Comparison of ENCODE assay signal across 8 cellular contexts in genomic region chr3:186930639-186931486, GRCh38. TPM values are rescaled to one million over a fixed set of nuclear protein-coding genes. Genes with fewer than 3 reads are reported as not detected.
A peak's percentile ranks its signal among the peaks of the same experiment; 100 is the strongest.
DNase-seq lines count a peak whose midpoint lies in the region; ATAC-seq and TF ChIP-seq lines count a peak whose summit lies in the region.

No MANE protein-coding gene starts in this region.

- no peak overlapping the region for H2AFZ ChIP-seq in DND-41 (ENCODE audit: low read depth, low read length)

- H3K4me3 ChIP-seq in DND-41 (ENCODE audit: low read depth in 1 of 2, low read length in 2 of 2) (no peak overlapping the region), SJCRH30 (peak overlapping the region; percentile 71), vagina (peak overlapping the region; percentile 77 to 80)

- intact Hi-C loops in cardiac septum (cut with DNase I), result loop anchor here (2.0 to 5.0 kb wide), 6 partner anchors 44 to 256 kb away; partner anchors contain the start of gene EIF4A2
- intact Hi-C loops in vagina (cut with DNase I), result no loop called here

- H3K27me3 ChIP-seq in DND-41 (ENCODE audit: insufficient read depth, low read length, poor library complexity) (peaks cover 33% of the 10 kb centered on the region), SJCRH30 (no peaks in the 10 kb centered on the region; the same call in 1 of the 2 replicates), vagina (no peaks in the 10 kb centered on the region)

- H3K4me3 Mint-ChIP-seq in activated naive CD4-positive, alpha-beta T cell treated with anti-CD3 and anti-CD28 coated beads, Interleukin-2, amount 10 ng/mL, durations not matched to agents 7 days and 5 days, result peak overlapping the region; percentile 83
- H3K4me3 Mint-ChIP-seq in progenitor cell of endocrine pancreas (ENCODE audit: low read depth), result peak overlapping the region; percentile 93

- no peak overlapping the region for H3K27ac ChIP-seq in DND-41 (ENCODE audit: low read length)
- peak overlapping the region; percentile 17; the same call in 1 of the 2 replicates for H3K27ac ChIP-seq in SJCRH30
- peak overlapping the region; percentile 82 for H3K27ac ChIP-seq in vagina

- H3K9ac ChIP-seq in DND-41 (ENCODE audit: low read depth, low read length), result no peak overlapping the region

- H3K4me1 Mint-ChIP-seq in activated naive CD4-positive, alpha-beta T cell treated with anti-CD3 and anti-CD28 coated beads, Interleukin-2, amount 10 ng/mL, durations not matched to agents 7 days and 5 days, result peaks cover 30% of the 10 kb centered on the region
- H3K4me1 Mint-ChIP-seq in progenitor cell of endocrine pancreas (ENCODE audit: low read depth), result peaks cover 18% of the 10 kb centered on the region

- H3K36me3 ChIP-seq in DND-41 (ENCODE audit: insufficient read depth, low read length) (no peaks in the 10 kb centered on the region), SJCRH30 (no peaks in the 10 kb centered on the region), vagina (no peaks in the 10 kb centered on the region)

- peaks cover 4% of the 10 kb centered on the region for H3K27me3 Mint-ChIP-seq in activated naive CD4-positive, alpha-beta T cell treated with anti-CD3 and anti-CD28 coated beads, Interleukin-2, amount 10 ng/mL, durations not matched to agents 7 days and 5 days
- peaks cover 9% of the 10 kb centered on the region for H3K27me3 Mint-ChIP-seq in progenitor cell of endocrine pancreas

- H3K4me2 ChIP-seq in DND-41 (ENCODE audit: insufficient read depth, low read length), result peak overlapping the region; percentile 24; the same call in 1 of the 2 replicates

- peak overlapping the region; percentile 87 for H3K27ac Mint-ChIP-seq in activated naive CD4-positive, alpha-beta T cell treated with anti-CD3 and anti-CD28 coated beads, Interleukin-2, amount 10 ng/mL, durations not matched to agents 7 days and 5 days
- H3K27ac Mint-ChIP-seq in progenitor cell of endocrine pancreas, result peak overlapping the region; percentile 96

- H4K20me1 ChIP-seq in DND-41 (ENCODE audit: insufficient read depth, low read length), result 0 out of 2 replicates have a peak, but pooled peaks cover 2% of the 10 kb centered on the region

- peaks cover 3% of the 10 kb centered on the region for H3K9me3 Mint-ChIP-seq in activated naive CD4-positive, alpha-beta T cell treated with anti-CD3 and anti-CD28 coated beads, Interleukin-2, amount 10 ng/mL, durations not matched to agents 7 days and 5 days
- H3K9me3 Mint-ChIP-seq in progenitor cell of endocrine pancreas (ENCODE audit: low read depth), result peaks cover 3% of the 10 kb centered on the region

- H3K9me3 ChIP-seq in DND-41 (ENCODE audit: insufficient read depth, low read length, severe bottlenecking), result no peaks in the 10 kb centered on the region
- H3K9me3 ChIP-seq in SJCRH30 (replicated peaks), result no peaks in the 10 kb centered on the region
- H3K9me3 ChIP-seq in vagina, result no peaks in the 10 kb centered on the region

- CTCF ChIA-PET in activated naive CD4-positive, alpha-beta T cell treated with anti-CD3 and anti-CD28 coated beads, Interleukin-2, amount 10 ng/mL, durations not matched to agents 7 days and 5 days (lab: Charles Lee), result interaction anchor here (0.7 to 5.5 kb wide), 18 partner anchors 8 to 234 kb away, joined by 3 to 56 read pairs (median 4); no protein-coding TSS in a partner anchor

- TF ChIP-seq POLR2A in vagina (IDR thresholded peaks at IDR 0.05), result no peak

- H3K36me3 Mint-ChIP-seq in activated naive CD4-positive, alpha-beta T cell treated with anti-CD3 and anti-CD28 coated beads, Interleukin-2, amount 10 ng/mL, durations not matched to agents 7 days and 5 days, result peaks cover 34% of the 10 kb centered on the region
- H3K36me3 Mint-ChIP-seq in progenitor cell of endocrine pancreas (ENCODE audit: insufficient read depth), result peaks cover 12% of the 10 kb centered on the region

- no peaks in the 10 kb centered on the region for H3K79me2 ChIP-seq in DND-41 (ENCODE audit: insufficient read depth, low read length)

- H3K4me1 ChIP-seq in DND-41 (ENCODE audit: insufficient read depth, low read length) (peaks cover 8% of the 10 kb centered on the region; the same call in 1 of the 2 replicates), SJCRH30 (no peaks in the 10 kb centered on the region), vagina (peaks cover 27% of the 10 kb centered on the region)

- TF ChIP-seq CTCF in DND-41 (IDR thresholded peaks at IDR 0.05; ENCODE audit: borderline replicate concordance, extremely low read depth, low read length, poor library complexity, severe bottlenecking) (no peak), progenitor cell of endocrine pancreas (IDR thresholded peaks at IDR 0.05; ENCODE audit: unreplicated experiment) (no peak), vagina (IDR thresholded peaks at IDR 0.05) (no peak)

- no peak for DNase-seq in DND-41
- peak; percentile 77 for DNase-seq in HuH-7 (ENCODE audit: low spot score)
- DNase-seq in SJCRH30, result peak; percentile 34 to 50
- DNase-seq in activated naive CD4-positive, alpha-beta T cell treated with anti-CD3 and anti-CD28 coated beads, Interleukin-2, amount 10 ng/mL, durations not matched to agents 7 days and 5 days, result peak; percentile 86
- DNase-seq in cardiac septum (ENCODE audit: low spot score), result peak; percentile 88
- DNase-seq in progenitor cell of endocrine pancreas (ENCODE audit: low spot score, unreplicated experiment), result peak; percentile 56
- DNase-seq in vagina (ENCODE audit: extremely low spot score in 2 of 2), result no peak

- ATAC-seq in DND-41 (ENCODE audit: insufficient read depth, low read depth), result 0 out of 3 replicates have a peak, but pooled peaks have one; percentile 12
- peak; percentile 65 for ATAC-seq in GM21526 (IDR thresholded peaks at IDR 0.05; ENCODE audit: low FRiP score, unreplicated experiment)

RNA-seq across cellular contexts. Expression of gene ST6GAL1, which starts 0.5 kb away (rescaled TPM):
- total RNA-seq in SJCRH30 (2014; rRNA removed; shearing (Covaris generic)), result 2.3 TPM in 2 replicates
- total RNA-seq in cardiac septum, result 61.8 TPM
- 74.0 and 80.7 TPM in 2 replicates for total RNA-seq in progenitor cell of endocrine pancreas
- total RNA-seq in vagina, result 37.8 TPM

Comparison
In these comparisons a context has a peak if more than half of its experiments do, and no peak if none do; other contexts are left out.
1. DNase-seq: peak in HuH-7 (single experiment), SJCRH30 (2 of 2), activated naive CD4-positive, alpha-beta T cell treated with anti-CD3 and anti-CD28 coated beads, Interleukin-2, amount 10 ng/mL, durations not matched to agents 7 days and 5 days (single experiment), cardiac septum (single experiment) and progenitor cell of endocrine pancreas (single experiment); none in DND-41 (single experiment) and vagina (0 of 2).
2. H3K4me3 ChIP-seq: peak in SJCRH30 (single experiment) and vagina (2 of 2); none in DND-41 (0 of 2).
3. RNA of gene ST6GAL1, which starts 0.5 kb away (total RNA-seq): 74.0 to 80.7 TPM in progenitor cell of endocrine pancreas, 61.8 TPM in cardiac septum (single experiment) and 37.8 TPM in vagina (single experiment); 2.3 TPM in SJCRH30; every median in the first group is over 10 times any median in the second.